ENCODE assay signal across 17 cellular contexts in the genomic region with DNA sequence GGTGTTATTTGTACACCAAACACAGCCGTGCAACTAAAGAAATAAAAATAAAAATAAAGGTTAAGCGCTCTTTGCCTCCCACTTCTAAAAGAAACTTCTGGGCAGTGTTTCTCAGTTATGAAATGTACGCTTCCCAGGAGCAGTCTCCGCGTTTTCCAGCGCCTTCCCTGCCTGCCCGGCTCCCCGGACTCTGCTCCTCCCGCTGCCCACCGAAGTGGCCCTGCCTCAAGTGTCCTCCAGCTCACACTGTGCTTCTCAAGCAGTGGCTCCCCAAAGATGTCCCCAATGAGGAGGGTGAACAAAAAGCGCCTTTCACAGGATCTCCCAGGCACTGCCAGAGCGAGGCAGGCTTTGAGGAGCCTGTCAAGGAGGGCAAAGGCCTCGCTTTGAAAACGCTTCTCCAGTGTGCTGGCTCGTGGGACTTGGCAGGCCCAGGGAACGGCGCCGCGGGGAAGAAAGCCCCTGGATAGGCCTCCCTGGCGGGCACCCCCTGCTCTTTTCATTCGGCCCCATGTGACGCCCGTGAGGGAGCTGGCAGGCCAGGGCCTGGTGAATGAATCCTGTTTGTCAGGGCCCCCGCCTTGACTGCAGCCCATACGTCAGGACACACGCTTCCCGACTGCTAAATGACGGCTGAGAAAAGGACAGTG.
DNase-seq lines count a peak whose midpoint lies in the region; ATAC-seq and TF ChIP-seq lines count a peak whose summit lies in the region.
"Had no signal": no experiment of that assay in that cellular context is flagged by ENCODE, and none has a peak within 500 bp of the region (broad histone marks: within the 10 kb centered on the region; RNA-seq: fewer than 3 reads in every experiment).

No MANE protein-coding gene starts in this region.

- H4K12ac ChIP-seq in trophoblast cell (ENCODE audit: low read depth, low read length): no peak overlapping the region

- H3K27ac ChIP-seq in C4-2B (peak overlapping the region; percentile 37; the same call in 1 of the 2 replicates), trophoblast cell (ENCODE audit: low read depth, low read length) (no peak overlapping the region)
- H3K27ac ChIP-seq: ovary had no signal

- ATAC-seq in HG02623 (IDR thresholded peaks at IDR 0.05; ENCODE audit: unreplicated experiment) (no peak), HG03135 (IDR thresholded peaks at IDR 0.05; ENCODE audit: unreplicated experiment) (no peak)
- no peak for ATAC-seq in activated T-helper 17 cell treated with anti-CD3 and anti-CD28 coated beads, Interleukin-2, amount 50 U/mL, for 72 hours (replicated peaks)
- ATAC-seq: activated CD4-positive, CD25-positive, alpha-beta regulatory T cell treated with anti-CD3 and anti-CD28 coated beads, Interleukin-2, amount 50 U/mL, for 24 hours; gastroesophageal sphincter; K562 had no signal

- peaks cover 9% of the 10 kb centered on the region for H3K79me1 ChIP-seq in trophoblast cell (ENCODE audit: low read length)

- peak overlapping the region; percentile 65 for H3K14ac ChIP-seq in trophoblast cell (ENCODE audit: low read length)

- peaks cover 13% of the 10 kb centered on the region for H3K4me1 Mint-ChIP-seq in activated T-helper 17 cell treated with anti-CD3 and anti-CD28 coated beads, Interleukin-2, amount 50 U/mL, for 72 hours

- H3K9me3 Mint-ChIP-seq in activated T-helper 17 cell treated with anti-CD3 and anti-CD28 coated beads, Interleukin-2, amount 50 U/mL, for 72 hours: no peaks in the 10 kb centered on the region

- peak overlapping the region; percentile 54 for H2AK5ac ChIP-seq in trophoblast cell (ENCODE audit: low read length)

- H2BK120ac ChIP-seq in trophoblast cell (ENCODE audit: insufficient read depth, low read length, poor library complexity): peak overlapping the region; percentile 25

- H2BK12ac ChIP-seq in trophoblast cell (ENCODE audit: low read length): peak overlapping the region; percentile 59

- no CpG with 5 or more reads among the region's 28 CpGs for WGBS in trophoblast cell (ENCODE audit: extremely low coverage, insufficient coverage, insufficient read length)

- H3K27ac Mint-ChIP-seq in activated T-helper 17 cell treated with anti-CD3 and anti-CD28 coated beads, Interleukin-2, amount 50 U/mL, for 72 hours: no peak overlapping the region
- H3K27ac Mint-ChIP-seq: activated naive CD4-positive, alpha-beta T cell treated with anti-CD3 and anti-CD28 coated beads, Interleukin-2, amount 10 ng/mL, durations not matched to agents 7 days and 5 days had no signal

- no peaks in the 10 kb centered on the region for H3K79me2 ChIP-seq in trophoblast cell (ENCODE audit: control insufficient read depth, insufficient read depth, low read length, poor library complexity)

- no peak overlapping the region for H3K4me3 ChIP-seq in trophoblast cell (ENCODE audit: low read depth, low read length)
- H3K4me3 ChIP-seq: gastroesophageal sphincter, K562, ovary had no signal

- H3K9me3 ChIP-seq in trophoblast cell (ENCODE audit: insufficient read depth, low read depth, low read length): no peaks in the 10 kb centered on the region
- H3K9me3 ChIP-seq: gastroesophageal sphincter, ovary had no signal

- H3K9ac ChIP-seq in trophoblast cell (ENCODE audit: low read length): no peak overlapping the region

- TF ChIP-seq CTCF in C4-2B (conservative IDR thresholded peaks at IDR 0.05): no peak

- no peaks in the 10 kb centered on the region for H3K36me3 ChIP-seq in trophoblast cell (ENCODE audit: control insufficient read depth in 1 of 2, insufficient read depth in 2 of 2, low read length in 2 of 2)
- H3K36me3 ChIP-seq: gastroesophageal sphincter, ovary had no signal

- no peak overlapping the region for H2BK5ac ChIP-seq in trophoblast cell (ENCODE audit: low read depth, low read length, poor library complexity)

- H3K4ac ChIP-seq in trophoblast cell (ENCODE audit: low read depth, low read length): no peak overlapping the region

- H3K4me2 ChIP-seq in trophoblast cell (ENCODE audit: low read length): no peak overlapping the region

- no peaks in the 10 kb centered on the region for H3K27me3 ChIP-seq in trophoblast cell (ENCODE audit: insufficient read depth, low read length)
- H3K27me3 ChIP-seq: gastroesophageal sphincter, ovary had no signal

- H3K27me3 Mint-ChIP-seq in activated T-helper 17 cell treated with anti-CD3 and anti-CD28 coated beads, Interleukin-2, amount 50 U/mL, for 72 hours: no peaks in the 10 kb centered on the region

- H4K8ac ChIP-seq in trophoblast cell (ENCODE audit: low read depth, low read length): peak overlapping the region; percentile 3

- peak in 56 of 58 donors; percentile 23 to 99 (median 81) for DNase-seq in anterior cingulate cortex (lab: John Stamatoyannopoulos, UW)
- peak in 50 of 51 donors; percentile 28 to 97 (median 79) for DNase-seq in hypothalamus (lab: John Stamatoyannopoulos, UW)
- DNase-seq in trophoblast cell: no peak
- DNase-seq in DMS53 (lab: John Stamatoyannopoulos, UW): no peak
- DNase-seq: activated CD8-positive, alpha-beta memory T cell treated with anti-CD3 and anti-CD28 coated beads, Interleukin-2, amount 50 U/mL, for 4 hours; activated naive CD4-positive, alpha-beta T cell treated with anti-CD3 and anti-CD28 coated beads, Interleukin-2, amount 10 ng/mL, durations not matched to agents 7 days and 5 days; cerebellar nuclear complex; NCI-H1092; ovary; stimulated activated naive CD4-positive, alpha-beta T cell treated with Interleukin-2 at 50 U/mL for 16 hours had no signal

- peaks cover 8 to 11% of the 10 kb centered on the region in 2 experiments for H3K4me1 ChIP-seq in trophoblast cell (ENCODE audit: control insufficient read depth in 1 of 2, insufficient read depth in 2 of 2, low read length in 2 of 2)

- no peak overlapping the region for H2AFZ ChIP-seq in trophoblast cell (ENCODE audit: insufficient read depth, low read length, poor library complexity)

- H4K91ac ChIP-seq in trophoblast cell (ENCODE audit: low read depth, low read length): peak overlapping the region; percentile 50

- H3K18ac ChIP-seq in trophoblast cell (ENCODE audit: low read length): peak overlapping the region; percentile 33

- H3K36me3 Mint-ChIP-seq in activated T-helper 17 cell treated with anti-CD3 and anti-CD28 coated beads, Interleukin-2, amount 50 U/mL, for 72 hours (ENCODE audit: low read depth): no peaks in the 10 kb centered on the region

- no peak overlapping the region for H3K4me3 Mint-ChIP-seq in activated T-helper 17 cell treated with anti-CD3 and anti-CD28 coated beads, Interleukin-2, amount 50 U/mL, for 72 hours
- H3K4me3 Mint-ChIP-seq: activated naive CD4-positive, alpha-beta T cell treated with anti-CD3 and anti-CD28 coated beads, Interleukin-2, amount 10 ng/mL, durations not matched to agents 7 days and 5 days had no signal

- H3K23ac ChIP-seq in trophoblast cell (ENCODE audit: low read length): no peak overlapping the region

Comparison
In these comparisons a context has a peak if more than half of its experiments do, and no peak if none do; other contexts are left out.
1. DNase-seq: peak in anterior cingulate cortex (56 of 58) and hypothalamus (50 of 51); none in trophoblast cell (0 of 2) and DMS53 (single experiment).